In genomic region chr12:42498549-42499247, GRCh38 we compare ENCODE assay signal across 16 cellular contexts.
"Had no signal": no experiment of that assay in that cellular context is flagged by ENCODE, and none has a peak within 500 bp of the region (broad histone marks: within the 10 kb centered on the region; RNA-seq: fewer than 3 reads in every experiment).

No MANE protein-coding gene starts in this region.

- H3K4me3 ChIP-seq: prostate gland had no signal

- DNase-seq: activated CD4-positive, alpha-beta T cell treated with anti-CD3 and anti-CD28 coated beads, Interleukin-2, amount 50 U/mL, for 4 hours; activated gamma-delta T cell; amniotic stem cell; cerebellar nuclear complex; dermis blood vessel endothelial cell; erythroblast; foreskin fibroblast; mesendoderm; natural killer cell; right cardiac atrium; stimulated activated naive CD8-positive, alpha-beta T cell treated with anti-CD3 and anti-CD28 coated beads, Interleukin-15, amount 100 ng/mL, for 72 hours; T-helper 9 cell had no signal

- H3K27ac ChIP-seq: prostate gland had no signal

- H3K9me3 ChIP-seq: prostate gland had no signal

- H3K36me3 ChIP-seq: prostate gland had no signal

- H3K27ac Mint-ChIP-seq: activated naive CD4-positive, alpha-beta T cell treated with anti-CD3 and anti-CD28 coated beads, Interleukin-2, amount 50 U/mL, for 72 hours; brain; natural killer cell; stimulated activated naive CD8-positive, alpha-beta T cell treated with anti-CD3 and anti-CD28 coated beads, Interleukin-15, amount 100 ng/mL, for 72 hours; type B pancreatic cell had no signal

- H3K4me3 Mint-ChIP-seq: brain; natural killer cell; stimulated activated naive CD8-positive, alpha-beta T cell treated with anti-CD3 and anti-CD28 coated beads, Interleukin-15, amount 100 ng/mL, for 72 hours; type B pancreatic cell had no signal

- H3K4me1 Mint-ChIP-seq: natural killer cell; stimulated activated naive CD8-positive, alpha-beta T cell treated with anti-CD3 and anti-CD28 coated beads, Interleukin-15, amount 100 ng/mL, for 72 hours had no signal

- H3K4me1 ChIP-seq: prostate gland had no signal

- ATAC-seq: natural killer cell; stimulated activated naive CD8-positive, alpha-beta T cell treated with anti-CD3 and anti-CD28 coated beads, Interleukin-15, amount 100 ng/mL, for 72 hours had no signal

- H3K9me3 Mint-ChIP-seq: activated naive CD4-positive, alpha-beta T cell treated with anti-CD3 and anti-CD28 coated beads, Interleukin-2, amount 50 U/mL, for 72 hours; brain; natural killer cell; stimulated activated naive CD8-positive, alpha-beta T cell treated with anti-CD3 and anti-CD28 coated beads, Interleukin-15, amount 100 ng/mL, for 72 hours had no signal

- H3K27me3 Mint-ChIP-seq: brain, type B pancreatic cell had no signal

- H3K36me3 Mint-ChIP-seq: activated naive CD4-positive, alpha-beta T cell treated with anti-CD3 and anti-CD28 coated beads, Interleukin-2, amount 50 U/mL, for 72 hours; natural killer cell had no signal
